25 cellular contexts compared by ENCODE assay signal in the genomic region with DNA sequence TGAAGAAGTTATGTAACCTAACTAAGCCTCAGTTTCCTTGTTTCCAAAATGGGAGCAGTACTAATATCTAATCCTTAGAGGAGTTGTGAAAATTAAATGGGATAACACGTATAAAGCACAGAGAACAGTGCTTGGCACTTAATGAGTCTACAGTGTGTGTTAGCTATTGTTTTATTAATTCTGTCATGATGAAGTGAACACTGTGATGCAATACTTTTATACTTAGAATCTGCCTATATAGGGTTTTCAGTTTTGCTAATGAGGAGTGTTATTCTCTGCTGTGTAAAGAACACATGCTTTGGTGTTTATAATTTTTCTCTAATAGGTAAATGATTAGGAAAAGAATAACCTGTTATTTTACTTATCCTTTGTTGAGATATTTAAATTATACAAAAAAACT.
DNase-seq lines count a peak whose midpoint lies in the region; ATAC-seq, FAIRE-seq and TF ChIP-seq lines count a peak whose summit lies in the region.
"Had no signal": no experiment of that assay in that cellular context is flagged by ENCODE, and none has a peak within 500 bp of the region (broad histone marks: within the 10 kb centered on the region; RNA-seq: fewer than 3 reads in every experiment).

No MANE protein-coding gene starts in this region.

- FAIRE-seq in HTR-8/SVneo (lab: Jason Lieb, UNC), result no peak

- H3K79me2 ChIP-seq in KMS-11 (ENCODE audit: insufficient read depth, low read depth), result peaks cover 100% of the 10 kb centered on the region

- no peak for TF ChIP-seq EP300 in sigmoid colon (IDR thresholded peaks at IDR 0.05)

- H3K4me1 Mint-ChIP-seq in T-helper 2 cell treated with Interferon-gamma antibody and Interleukin-4, amounts not matched to agents 5 μg/mL and 100 μg/mL, for 36 hours (ENCODE audit: low read depth), result peaks cover 58% of the 10 kb centered on the region
- peaks cover 70% of the 10 kb centered on the region for H3K4me1 Mint-ChIP-seq in central memory CD8-positive, alpha-beta T cell
- H3K4me1 Mint-ChIP-seq: nephron had no signal

- 89 to 91% methylated on average over 1 of the region's 1 CpG for WGBS in sigmoid colon, 2 donors

- H3K36me3 ChIP-seq in KMS-11 (ENCODE audit: insufficient read depth) (peaks cover 8% of the 10 kb centered on the region), sigmoid colon (no peaks in the 10 kb centered on the region), lower lobe of right lung (peaks cover under 1% of the 10 kb centered on the region)
- H3K36me3 ChIP-seq: upper lobe of right lung had no signal

- TF ChIP-seq CTCF in KMS-11 (conservative IDR thresholded peaks at IDR 0.05; ENCODE audit: low read depth, low read length), result no peak
- TF ChIP-seq CTCF in sigmoid colon (IDR thresholded peaks at IDR 0.05), result no peak
- TF ChIP-seq CTCF in lower lobe of right lung (IDR thresholded peaks at IDR 0.05), result no peak

- peak overlapping the region; percentile 74 for H3K4me2 ChIP-seq in KMS-11

- H3K4me1 ChIP-seq in KMS-11 (ENCODE audit: low read depth, poor library complexity, severe bottlenecking) (peaks cover 100% of the 10 kb centered on the region), sigmoid colon (peaks cover 0 to 89% (median 66%) of the 10 kb centered on the region in 4 donors), lower lobe of right lung (peaks cover 72% of the 10 kb centered on the region)

- TF ChIP-seq POLR2A in sigmoid colon (IDR thresholded peaks at IDR 0.05), result no peak

- H3K27me3 ChIP-seq in KMS-11 (ENCODE audit: insufficient read depth, low read depth) (no peaks in the 10 kb centered on the region), sigmoid colon (no peaks in the 10 kb centered on the region), lower lobe of right lung (ENCODE audit: low read depth) (no peaks in the 10 kb centered on the region)
- H3K27me3 ChIP-seq: upper lobe of right lung had no signal

- H2AFZ ChIP-seq in KMS-11 (ENCODE audit: low read depth), result no peak overlapping the region

- H4K20me1 ChIP-seq in KMS-11 (ENCODE audit: insufficient read depth), result peaks cover 49% of the 10 kb centered on the region

- intact Hi-C loops in sigmoid colon (cut with DNase I) (no loop called here), lower lobe of right lung (cut with DNase I) (no loop called here)

- no peak for ATAC-seq in central memory CD8-positive, alpha-beta T cell (replicated peaks; ENCODE audit: extremely low read depth, poor library complexity, severe bottlenecking)
- no peak for ATAC-seq in GM21619 (IDR thresholded peaks at IDR 0.05; ENCODE audit: unreplicated experiment)
- no peak for ATAC-seq in lower lobe of right lung
- ATAC-seq: upper lobe of right lung had no signal

- H3K36me3 Mint-ChIP-seq in T-helper 2 cell treated with Interferon-gamma antibody and Interleukin-4, amounts not matched to agents 5 μg/mL and 100 μg/mL, for 36 hours (ENCODE audit: low read depth), result peaks cover 60% of the 10 kb centered on the region
- H3K36me3 Mint-ChIP-seq in central memory CD8-positive, alpha-beta T cell (ENCODE audit: insufficient read depth), result peaks cover 37% of the 10 kb centered on the region

- no peaks in the 10 kb centered on the region for H3K27me3 Mint-ChIP-seq in T-helper 2 cell treated with Interferon-gamma antibody and Interleukin-4, amounts not matched to agents 5 μg/mL and 100 μg/mL, for 36 hours (ENCODE audit: low read depth)
- H3K27me3 Mint-ChIP-seq in central memory CD8-positive, alpha-beta T cell, result no peaks in the 10 kb centered on the region

- H3K27ac ChIP-seq in KMS-11, result peak overlapping the region; percentile 63
- peak overlapping the region; percentile 6 to 78 (median 71) for H3K27ac ChIP-seq in sigmoid colon
- H3K27ac ChIP-seq in lower lobe of right lung, result no peak overlapping the region
- H3K27ac ChIP-seq: 22Rv1, upper lobe of right lung had no signal

- no peaks in the 10 kb centered on the region for H3K9me3 Mint-ChIP-seq in T-helper 2 cell treated with Interferon-gamma antibody and Interleukin-4, amounts not matched to agents 5 μg/mL and 100 μg/mL, for 36 hours
- no peaks in the 10 kb centered on the region for H3K9me3 Mint-ChIP-seq in central memory CD8-positive, alpha-beta T cell
- H3K9me3 Mint-ChIP-seq: H9, nephron had no signal

- peak overlapping the region; percentile 3 for H3K27ac Mint-ChIP-seq in T-helper 2 cell treated with Interferon-gamma antibody and Interleukin-4, amounts not matched to agents 5 μg/mL and 100 μg/mL, for 36 hours
- peak overlapping the region; percentile 82 for H3K27ac Mint-ChIP-seq in central memory CD8-positive, alpha-beta T cell (ENCODE audit: low read depth)
- H3K27ac Mint-ChIP-seq: H9, nephron had no signal

- peak overlapping the region; percentile 41 for H3K4me3 ChIP-seq in KMS-11 (IDR thresholded peaks at IDR 0.05; ENCODE audit: insufficient read depth, low read depth, low read length)
- H3K4me3 ChIP-seq in sigmoid colon, result no peak overlapping the region
- no peak overlapping the region for H3K4me3 ChIP-seq in lower lobe of right lung
- H3K4me3 ChIP-seq: upper lobe of right lung had no signal

- no peak for DNase-seq in T-helper 2 cell treated with Interferon-gamma antibody and Interleukin-4, amounts not matched to agents 5 μg/mL and 100 μg/mL, for 36 hours (ENCODE audit: low spot score)
- DNase-seq in T-helper 2 cell (no peak), sigmoid colon (no peak), HTR-8/SVneo (ENCODE audit: insufficient read length, low spot score) (no peak), lower lobe of right lung (no peak)
- DNase-seq in central memory CD8-positive, alpha-beta T cell (ENCODE audit: low spot score in 2 of 2), result no peak
- DNase-seq: activated CD8-positive, alpha-beta memory T cell treated with anti-CD3 and anti-CD28 coated beads, Interleukin-2, amount 50 U/mL, for 4 hours; AML-193; aorta; Caco-2; central memory CD4-positive, alpha-beta T cell; DND-41; H9; mesendoderm; NCI-H1436; NCI-H2171; NCI-H526; posterior cingulate gyrus; stimulated activated CD4-positive, alpha-beta T cell treated with anti-CD3 and anti-CD28 coated beads, Interleukin-1b, Interleukin-23, amount 100 ng/mL, for 48 hours; stimulated activated naive CD4-positive, alpha-beta T cell treated with Interleukin-2 at 50 U/mL for 16 hours; upper lobe of right lung had no signal

- no peaks in the 10 kb centered on the region for H3K9me3 ChIP-seq in sigmoid colon
- H3K9me3 ChIP-seq in lower lobe of right lung, result no peaks in the 10 kb centered on the region
- H3K9me3 ChIP-seq: Caco-2, upper lobe of right lung had no signal

- H3K4me3 Mint-ChIP-seq in T-helper 2 cell treated with Interferon-gamma antibody and Interleukin-4, amounts not matched to agents 5 μg/mL and 100 μg/mL, for 36 hours, result no peak overlapping the region
- H3K4me3 Mint-ChIP-seq in central memory CD8-positive, alpha-beta T cell, result no peak overlapping the region
- H3K4me3 Mint-ChIP-seq: H9, nephron had no signal

- no peak overlapping the region; the same call in 1 of the 2 replicates for H3K9ac ChIP-seq in KMS-11
